1 cellular context compared by ENCODE assay signal in the genomic region with DNA sequence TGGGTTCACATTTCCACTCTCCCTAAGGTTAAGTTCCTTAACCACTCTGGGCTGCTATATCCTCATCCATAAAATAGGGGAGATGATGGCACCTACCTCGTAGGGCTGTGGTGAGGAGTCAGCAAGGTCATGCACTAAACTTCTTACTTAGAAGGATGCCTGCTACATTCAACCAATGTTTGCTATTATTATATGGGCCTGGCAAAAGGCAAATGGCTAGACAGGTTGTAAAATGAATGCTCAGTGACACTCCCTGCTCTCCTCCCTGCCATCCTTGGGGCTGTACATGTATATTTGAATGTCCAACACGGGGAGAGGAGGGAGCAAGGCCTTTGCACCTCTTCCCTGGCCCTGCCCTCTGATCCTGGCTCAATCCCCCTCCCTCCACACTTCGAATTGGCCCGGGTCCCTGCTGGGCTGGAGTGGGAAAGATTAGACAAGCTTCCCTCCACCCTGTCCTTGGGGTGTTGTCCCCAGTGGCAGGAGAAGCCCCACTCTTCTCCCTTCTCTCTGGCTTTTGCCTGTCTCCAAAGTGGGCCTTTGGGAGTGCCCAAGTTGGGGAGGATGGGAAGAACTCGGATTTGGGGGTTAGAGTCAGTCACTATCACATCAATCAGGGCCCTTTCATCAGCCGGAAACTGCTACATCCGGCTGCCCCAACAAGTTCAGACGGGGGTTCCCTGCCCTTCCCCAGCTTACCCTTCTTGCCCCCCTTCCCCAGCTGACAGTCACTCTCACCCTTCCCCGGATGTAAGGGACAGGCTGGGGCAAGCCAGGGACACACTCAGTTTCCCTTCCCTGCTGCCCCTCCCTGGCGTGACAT.
TF ChIP-seq lines count a peak whose summit lies in the region.

No MANE protein-coding gene starts in this region.

TF ChIP-seq in GM12878, 131 proteins besides CTCF, POLR2A, EP300 and RAD21 (continued from another document):
- TF ChIP-seq, protein P1, sequence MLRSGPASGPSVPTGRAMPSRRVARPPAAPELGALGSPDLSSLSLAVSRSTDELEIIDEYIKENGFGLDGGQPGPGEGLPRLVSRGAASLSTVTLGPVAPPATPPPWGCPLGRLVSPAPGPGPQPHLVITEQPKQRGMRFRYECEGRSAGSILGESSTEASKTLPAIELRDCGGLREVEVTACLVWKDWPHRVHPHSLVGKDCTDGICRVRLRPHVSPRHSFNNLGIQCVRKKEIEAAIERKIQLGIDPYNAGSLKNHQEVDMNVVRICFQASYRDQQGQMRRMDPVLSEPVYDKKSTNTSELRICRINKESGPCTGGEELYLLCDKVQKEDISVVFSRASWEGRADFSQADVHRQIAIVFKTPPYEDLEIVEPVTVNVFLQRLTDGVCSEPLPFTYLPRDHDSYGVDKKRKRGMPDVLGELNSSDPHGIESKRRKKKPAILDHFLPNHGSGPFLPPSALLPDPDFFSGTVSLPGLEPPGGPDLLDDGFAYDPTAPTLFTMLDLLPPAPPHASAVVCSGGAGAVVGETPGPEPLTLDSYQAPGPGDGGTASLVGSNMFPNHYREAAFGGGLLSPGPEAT (IDR thresholded peaks at IDR 0.05; ENCODE audit: low read depth): peak; percentile 35; the same call in 1 of the 2 replicates
- no peak for TF ChIP-seq CEBPB (IDR thresholded peaks at IDR 0.05; ENCODE audit: borderline replicate concordance in 1 of 2, low read depth in 2 of 2, low read length in 2 of 2)
- no peak for TF ChIP-seq RAD51 (IDR thresholded peaks at IDR 0.05)
- TF ChIP-seq BRCA1 (IDR thresholded peaks at IDR 0.05; ENCODE audit: low read depth, low read length): no peak
- TF ChIP-seq EZH2 (IDR thresholded peaks at IDR 0.05; ENCODE audit: borderline replicate concordance, control insufficient read depth, low read depth, low read length): no peak
- peak in 1 of 2 experiments; percentile 38; a peak in 2 of 4 replicates for TF ChIP-seq IKZF2 (IDR thresholded peaks at IDR 0.05)
- TF ChIP-seq ZNF207 (IDR thresholded peaks at IDR 0.05; ENCODE audit: borderline replicate concordance): no peak
- no peak for TF ChIP-seq CBX3 (IDR thresholded peaks at IDR 0.05; ENCODE audit: borderline replicate concordance, low read depth)
- TF ChIP-seq TCF12 (IDR thresholded peaks at IDR 0.05; ENCODE audit: low read depth, low read length): peak; percentile 71; the same call in 1 of the 2 replicates
- TF ChIP-seq ZNF24 (IDR thresholded peaks at IDR 0.05): no peak
- TF ChIP-seq NFIC (IDR thresholded peaks at IDR 0.05; ENCODE audit: low read depth, low read length): 0 out of 2 replicates have a peak, but pooled peaks have one; percentile 24
- TF ChIP-seq, protein P2, sequence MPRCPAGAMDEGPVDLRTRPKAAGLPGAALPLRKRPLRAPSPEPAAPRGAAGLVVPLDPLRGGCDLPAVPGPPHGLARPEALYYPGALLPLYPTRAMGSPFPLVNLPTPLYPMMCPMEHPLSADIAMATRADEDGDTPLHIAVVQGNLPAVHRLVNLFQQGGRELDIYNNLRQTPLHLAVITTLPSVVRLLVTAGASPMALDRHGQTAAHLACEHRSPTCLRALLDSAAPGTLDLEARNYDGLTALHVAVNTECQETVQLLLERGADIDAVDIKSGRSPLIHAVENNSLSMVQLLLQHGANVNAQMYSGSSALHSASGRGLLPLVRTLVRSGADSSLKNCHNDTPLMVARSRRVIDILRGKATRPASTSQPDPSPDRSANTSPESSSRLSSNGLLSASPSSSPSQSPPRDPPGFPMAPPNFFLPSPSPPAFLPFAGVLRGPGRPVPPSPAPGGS (IDR thresholded peaks at IDR 0.05; ENCODE audit: borderline replicate concordance, insufficient read depth, low read depth, low read length, poor library complexity, severe bottlenecking): peak; percentile 34
- TF ChIP-seq, protein P3, sequence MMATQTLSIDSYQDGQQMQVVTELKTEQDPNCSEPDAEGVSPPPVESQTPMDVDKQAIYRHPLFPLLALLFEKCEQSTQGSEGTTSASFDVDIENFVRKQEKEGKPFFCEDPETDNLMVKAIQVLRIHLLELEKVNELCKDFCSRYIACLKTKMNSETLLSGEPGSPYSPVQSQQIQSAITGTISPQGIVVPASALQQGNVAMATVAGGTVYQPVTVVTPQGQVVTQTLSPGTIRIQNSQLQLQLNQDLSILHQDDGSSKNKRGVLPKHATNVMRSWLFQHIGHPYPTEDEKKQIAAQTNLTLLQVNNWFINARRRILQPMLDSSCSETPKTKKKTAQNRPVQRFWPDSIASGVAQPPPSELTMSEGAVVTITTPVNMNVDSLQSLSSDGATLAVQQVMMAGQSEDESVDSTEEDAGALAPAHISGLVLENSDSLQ (IDR thresholded peaks at IDR 0.05): peak; percentile 79
- no peak for TF ChIP-seq MXI1 (IDR thresholded peaks at IDR 0.05; ENCODE audit: low read depth, low read length)
- TF ChIP-seq CREB1 (IDR thresholded peaks at IDR 0.05; ENCODE audit: low read depth): peak; percentile 42; the same call in 1 of the 2 replicates
- TF ChIP-seq, protein P4, sequence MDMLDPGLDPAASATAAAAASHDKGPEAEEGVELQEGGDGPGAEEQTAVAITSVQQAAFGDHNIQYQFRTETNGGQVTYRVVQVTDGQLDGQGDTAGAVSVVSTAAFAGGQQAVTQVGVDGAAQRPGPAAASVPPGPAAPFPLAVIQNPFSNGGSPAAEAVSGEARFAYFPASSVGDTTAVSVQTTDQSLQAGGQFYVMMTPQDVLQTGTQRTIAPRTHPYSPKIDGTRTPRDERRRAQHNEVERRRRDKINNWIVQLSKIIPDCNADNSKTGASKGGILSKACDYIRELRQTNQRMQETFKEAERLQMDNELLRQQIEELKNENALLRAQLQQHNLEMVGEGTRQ (IDR thresholded peaks at IDR 0.05; ENCODE audit: borderline replicate concordance, low read depth, low read length): no peak
- no peak for TF ChIP-seq KDM1A (IDR thresholded peaks at IDR 0.05; ENCODE audit: borderline replicate concordance)
- TF ChIP-seq CREM (IDR thresholded peaks at IDR 0.05; ENCODE audit: low read depth): peak; percentile 50; the same call in 1 of the 2 replicates
- peak; percentile 49; the same call in 1 of the 2 replicates for TF ChIP-seq MTA3 (IDR thresholded peaks at IDR 0.05; ENCODE audit: borderline replicate concordance, low read length)
- TF ChIP-seq RUNX3 (IDR thresholded peaks at IDR 0.05; ENCODE audit: low read length): peak; percentile 62
- TF ChIP-seq SMARCA5 (IDR thresholded peaks at IDR 0.05): no peak
- TF ChIP-seq, protein P5, sequence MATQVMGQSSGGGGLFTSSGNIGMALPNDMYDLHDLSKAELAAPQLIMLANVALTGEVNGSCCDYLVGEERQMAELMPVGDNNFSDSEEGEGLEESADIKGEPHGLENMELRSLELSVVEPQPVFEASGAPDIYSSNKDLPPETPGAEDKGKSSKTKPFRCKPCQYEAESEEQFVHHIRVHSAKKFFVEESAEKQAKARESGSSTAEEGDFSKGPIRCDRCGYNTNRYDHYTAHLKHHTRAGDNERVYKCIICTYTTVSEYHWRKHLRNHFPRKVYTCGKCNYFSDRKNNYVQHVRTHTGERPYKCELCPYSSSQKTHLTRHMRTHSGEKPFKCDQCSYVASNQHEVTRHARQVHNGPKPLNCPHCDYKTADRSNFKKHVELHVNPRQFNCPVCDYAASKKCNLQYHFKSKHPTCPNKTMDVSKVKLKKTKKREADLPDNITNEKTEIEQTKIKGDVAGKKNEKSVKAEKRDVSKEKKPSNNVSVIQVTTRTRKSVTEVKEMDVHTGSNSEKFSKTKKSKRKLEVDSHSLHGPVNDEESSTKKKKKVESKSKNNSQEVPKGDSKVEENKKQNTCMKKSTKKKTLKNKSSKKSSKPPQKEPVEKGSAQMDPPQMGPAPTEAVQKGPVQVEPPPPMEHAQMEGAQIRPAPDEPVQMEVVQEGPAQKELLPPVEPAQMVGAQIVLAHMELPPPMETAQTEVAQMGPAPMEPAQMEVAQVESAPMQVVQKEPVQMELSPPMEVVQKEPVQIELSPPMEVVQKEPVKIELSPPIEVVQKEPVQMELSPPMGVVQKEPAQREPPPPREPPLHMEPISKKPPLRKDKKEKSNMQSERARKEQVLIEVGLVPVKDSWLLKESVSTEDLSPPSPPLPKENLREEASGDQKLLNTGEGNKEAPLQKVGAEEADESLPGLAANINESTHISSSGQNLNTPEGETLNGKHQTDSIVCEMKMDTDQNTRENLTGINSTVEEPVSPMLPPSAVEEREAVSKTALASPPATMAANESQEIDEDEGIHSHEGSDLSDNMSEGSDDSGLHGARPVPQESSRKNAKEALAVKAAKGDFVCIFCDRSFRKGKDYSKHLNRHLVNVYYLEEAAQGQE (IDR thresholded peaks at IDR 0.05; ENCODE audit: low read depth, low read length): no peak
- TF ChIP-seq PAX5 (IDR thresholded peaks at IDR 0.05; ENCODE audit: borderline replicate concordance, low read depth, low read length): peak; percentile 68; the same call in 1 of the 2 replicates
- TF ChIP-seq SMAD5 (IDR thresholded peaks at IDR 0.05; ENCODE audit: low read depth): no peak
- no peak for TF ChIP-seq YBX1 (IDR thresholded peaks at IDR 0.05)
- peak; percentile 48; the same call in 1 of the 2 replicates for TF ChIP-seq IKZF1 (conservative IDR thresholded peaks at IDR 0.05)
- no peak for TF ChIP-seq ESRRA (IDR thresholded peaks at IDR 0.05; ENCODE audit: low read length)
- no peak for TF ChIP-seq ZNF384 (IDR thresholded peaks at IDR 0.05; ENCODE audit: borderline replicate concordance, low read depth, low read length)
- TF ChIP-seq RCOR1 (conservative IDR thresholded peaks at IDR 0.05; ENCODE audit: low read depth, low read length): no peak
- no peak for TF ChIP-seq ZZZ3 (IDR thresholded peaks at IDR 0.05; ENCODE audit: control insufficient read depth, insufficient read length, low read depth)
- TF ChIP-seq GATAD2B (conservative IDR thresholded peaks at IDR 0.05; ENCODE audit: low read depth): no peak
- no peak for TF ChIP-seq HDAC2 (IDR thresholded peaks at IDR 0.05)
- TF ChIP-seq, protein P6, sequence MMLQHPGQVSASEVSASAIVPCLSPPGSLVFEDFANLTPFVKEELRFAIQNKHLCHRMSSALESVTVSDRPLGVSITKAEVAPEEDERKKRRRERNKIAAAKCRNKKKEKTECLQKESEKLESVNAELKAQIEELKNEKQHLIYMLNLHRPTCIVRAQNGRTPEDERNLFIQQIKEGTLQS (IDR thresholded peaks at IDR 0.05; ENCODE audit: borderline replicate concordance, extremely low read depth, low read depth, low read length): no peak
- TF ChIP-seq STAT1 (conservative IDR thresholded peaks at IDR 0.05): no peak
- TF ChIP-seq, protein P7, sequence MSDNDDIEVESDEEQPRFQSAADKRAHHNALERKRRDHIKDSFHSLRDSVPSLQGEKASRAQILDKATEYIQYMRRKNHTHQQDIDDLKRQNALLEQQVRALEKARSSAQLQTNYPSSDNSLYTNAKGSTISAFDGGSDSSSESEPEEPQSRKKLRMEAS (IDR thresholded peaks at IDR 0.05; ENCODE audit: low read depth, low read length): no peak
- peak; percentile 63; the same call in 1 of the 2 replicates for TF ChIP-seq EED (IDR thresholded peaks at IDR 0.05; ENCODE audit: low read depth)
